12 cellular contexts compared by ENCODE assay signal in genomic region chr2:230779141-230779523, GRCh38.
DNase-seq lines count a peak whose midpoint lies in the region; ATAC-seq and TF ChIP-seq lines count a peak whose summit lies in the region.
"Had no signal": no experiment of that assay in that cellular context is flagged by ENCODE, and none has a peak within 500 bp of the region (broad histone marks: within the 10 kb centered on the region; RNA-seq: fewer than 3 reads in every experiment).

No MANE protein-coding gene starts in this region.

- H3K27me3 ChIP-seq in ACC112 (ENCODE audit: insufficient read depth, low read length) (no peaks in the 10 kb centered on the region), SJSA1 (replicated peaks) (no peaks in the 10 kb centered on the region), fibroblast of lung (ENCODE audit: control insufficient read depth, insufficient read depth, low read length) (no peaks in the 10 kb centered on the region), lower lobe of right lung (ENCODE audit: low read depth) (no peaks in the 10 kb centered on the region)
- H3K27me3 ChIP-seq: adrenal gland; BLaER1 treated with 17β-estradiol and CSF1 and Interleukin-3, amounts not matched to agents 10 nM and 100 nM; Peyer's patch had no signal

- DNase-seq in SJSA1 (ENCODE audit: low read depth in 1 of 2, low spot score in 2 of 2) (no peak), fibroblast of lung (ENCODE audit: low read depth in 2 of 2) (no peak), lower lobe of right lung (no peak), NCI-H2196 treated with DMSO at 0.1 percent for 48 hours (lab: John Stamatoyannopoulos, UW; ENCODE audit: unreplicated experiment) (no peak), HT-29 (ENCODE audit: low spot score) (no peak)
- DNase-seq: adrenal gland, NCI-H1930, Peyer's patch had no signal

- H3K79me2 ChIP-seq in ACC112 (ENCODE audit: control insufficient read depth, insufficient read depth, low read length, unreplicated experiment), result peaks cover 69% of the 10 kb centered on the region
- H3K79me2 ChIP-seq in fibroblast of lung (ENCODE audit: control insufficient read depth, insufficient read depth, low read length), result peaks cover 65% of the 10 kb centered on the region

- intact Hi-C loops in lower lobe of right lung (cut with DNase I), result no loop called here

- H3K27ac ChIP-seq in ACC112 (ENCODE audit: low read depth, low read length) (peak overlapping the region; percentile 16; the same call in 1 of the 2 replicates), SJSA1 (peak overlapping the region; percentile 96), fibroblast of lung (ENCODE audit: insufficient read depth, low read length) (peak overlapping the region; percentile 0), lower lobe of right lung (no peak overlapping the region)
- H3K27ac ChIP-seq: adrenal gland, Peyer's patch had no signal

- H3K9me3 ChIP-seq in SJSA1 (replicated peaks) (peaks cover 3% of the 10 kb centered on the region), fibroblast of lung (ENCODE audit: control insufficient read depth, insufficient read depth, low read depth, low read length) (no peaks in the 10 kb centered on the region), lower lobe of right lung (no peaks in the 10 kb centered on the region)
- H3K9me3 ChIP-seq: adrenal gland, Peyer's patch had no signal

- H4K20me1 ChIP-seq in fibroblast of lung (ENCODE audit: control insufficient read depth, extremely low read depth, insufficient read depth, low read length), result no peaks in the 10 kb centered on the region

- no peak overlapping the region for H3K4me3 ChIP-seq in ACC112 (ENCODE audit: low read depth, low read length)
- H3K4me3 ChIP-seq in SJSA1, result no peak overlapping the region
- no peak overlapping the region for H3K4me3 ChIP-seq in fibroblast of lung (replicated peaks in 1 of 4; ENCODE audit: control extremely low read depth in 1 of 4, insufficient read depth in 1 of 4, low read depth in 3 of 4, low read length in 4 of 4)
- H3K4me3 ChIP-seq in lower lobe of right lung, result no peak overlapping the region
- H3K4me3 ChIP-seq: adrenal gland; BLaER1 treated with 17β-estradiol and CSF1 and Interleukin-3, amounts not matched to agents 10 nM and 100 nM; Peyer's patch had no signal

- ATAC-seq in GM18870 (IDR thresholded peaks at IDR 0.05; ENCODE audit: unreplicated experiment) (peak; percentile 7), lower lobe of right lung (no peak), HG03025 (IDR thresholded peaks at IDR 0.05; ENCODE audit: low FRiP score, unreplicated experiment) (no peak)

- H3K9ac ChIP-seq in fibroblast of lung (ENCODE audit: insufficient read depth, low read length), result no peak overlapping the region
- H3K9ac ChIP-seq: BLaER1 treated with 17β-estradiol and CSF1 and Interleukin-3, amounts not matched to agents 10 nM and 100 nM had no signal

- H3K4me2 ChIP-seq in fibroblast of lung (ENCODE audit: extremely low read depth, insufficient read depth, low read length), result no peak overlapping the region

- peaks cover 20% of the 10 kb centered on the region for H3K36me3 ChIP-seq in ACC112 (ENCODE audit: insufficient read depth, low read length)
- peaks cover 61% of the 10 kb centered on the region for H3K36me3 ChIP-seq in SJSA1
- H3K36me3 ChIP-seq in fibroblast of lung (ENCODE audit: control insufficient read depth, insufficient read depth, low read length), result peaks cover 1% of the 10 kb centered on the region
- H3K36me3 ChIP-seq in lower lobe of right lung, result peaks cover 6% of the 10 kb centered on the region
- H3K36me3 ChIP-seq: adrenal gland had no signal

- H2AFZ ChIP-seq in ACC112 (ENCODE audit: low read length, unreplicated experiment) (no peak overlapping the region), fibroblast of lung (ENCODE audit: low read length) (no peak overlapping the region)

- TF ChIP-seq CTCF in fibroblast of lung (conservative IDR thresholded peaks at IDR 0.05 in 1 of 2, IDR thresholded peaks at IDR 0.05 in 1 of 2; ENCODE audit: low read depth in 1 of 2, low read length in 2 of 2) (no peak), lower lobe of right lung (IDR thresholded peaks at IDR 0.05) (no peak)

- peaks cover 53% of the 10 kb centered on the region for H3K4me1 ChIP-seq in ACC112 (ENCODE audit: control insufficient read depth, insufficient read depth, low read length, unreplicated experiment)
- peaks cover 95% of the 10 kb centered on the region for H3K4me1 ChIP-seq in SJSA1 (replicated peaks)
- H3K4me1 ChIP-seq in fibroblast of lung (ENCODE audit: control insufficient read depth, extremely low read depth, insufficient read depth, low read length), result peaks cover 11% of the 10 kb centered on the region
- H3K4me1 ChIP-seq in lower lobe of right lung, result peaks cover 25% of the 10 kb centered on the region
